Comparison of ENCODE assay signal across 19 cellular contexts in genomic region chr1:19612516-19612915, GRCh38. TPM values are rescaled to one million over a fixed set of nuclear protein-coding genes. Genes with fewer than 3 reads are reported as not detected.
DNase-seq lines count a peak whose midpoint lies in the region; ATAC-seq and TF ChIP-seq lines count a peak whose summit lies in the region.
"Had no signal": no experiment of that assay in that cellular context is flagged by ENCODE, and none has a peak within 500 bp of the region (broad histone marks: within the 10 kb centered on the region; RNA-seq: fewer than 3 reads in every experiment).

No MANE protein-coding gene starts in this region.

- no peak overlapping the region for H3K4me3 Mint-ChIP-seq in WTC11
- H3K4me3 Mint-ChIP-seq: CD8-positive, alpha-beta memory T cell; GM23338 had no signal

- ATAC-seq in WTC11 (no peak), heart right ventricle (peak in 5 of 8 donors; percentile 47 to 76 (median 63)), psoas muscle (no peak), GM18519 (IDR thresholded peaks at IDR 0.05; ENCODE audit: low FRiP score, unreplicated experiment) (no peak)
- ATAC-seq: GM23338 had no signal

- TF ChIP-seq CTCF in Peyer's patch (IDR thresholded peaks at IDR 0.05) (peak in 3 of 6 experiments; percentile 17 to 43 (median 35)), WTC11 (IDR thresholded peaks at IDR 0.05) (no peak), heart right ventricle (IDR thresholded peaks at IDR 0.05) (no peak), psoas muscle (IDR thresholded peaks at IDR 0.05) (no peak)

- POLR2A ChIA-PET in WTC11 (lab: Charles Lee) = no interaction called here

- H3K4me1 ChIP-seq in Peyer's patch = peaks cover 0 to 41% (median 7%) of the 10 kb centered on the region in 4 donors
- peaks cover 5 to 55% (median 23%) of the 10 kb centered on the region in 9 donors for H3K4me1 ChIP-seq in heart right ventricle
- H3K4me1 ChIP-seq in muscle layer of duodenum (ENCODE audit: control insufficient read depth in 1 of 2, insufficient read depth in 2 of 2, low read length in 2 of 2) = peaks cover 3 to 30% of the 10 kb centered on the region in 2 donors
- H3K4me1 ChIP-seq in psoas muscle = peaks cover under 1% of the 10 kb centered on the region
- H3K4me1 ChIP-seq: BLaER1 treated with 17β-estradiol and CSF1 and Interleukin-3, amounts not matched to agents 10 nM and 100 nM had no signal

- TF ChIP-seq POLR2A in Peyer's patch (IDR thresholded peaks at IDR 0.05) = no peak

- peak overlapping the region in 2 of 4 donors; percentile 12 to 29 for H3K4me3 ChIP-seq in Peyer's patch
- H3K4me3 ChIP-seq in heart right ventricle = no peak overlapping the region
- no peak overlapping the region for H3K4me3 ChIP-seq in muscle layer of duodenum (ENCODE audit: low read depth in 1 of 2, low read length in 2 of 2)
- no peak overlapping the region for H3K4me3 ChIP-seq in psoas muscle
- H3K4me3 ChIP-seq: BLaER1 treated with 17β-estradiol and CSF1 and Interleukin-3, amounts not matched to agents 10 nM and 100 nM; GM23338 had no signal

- intact Hi-C loops in heart right ventricle (cut with DNase I) (no loop called here), psoas muscle (cut with DNase I) (no loop called here)

- peaks cover 8% of the 10 kb centered on the region; the same call in 1 of the 2 replicates for H3K36me3 Mint-ChIP-seq in WTC11

- peak overlapping the region; percentile 68; the same call in 1 of the 2 replicates for H3K27ac Mint-ChIP-seq in WTC11
- H3K27ac Mint-ChIP-seq: GM23338 had no signal

- H3K27me3 ChIP-seq in Peyer's patch = no peaks in the 10 kb centered on the region
- H3K27me3 ChIP-seq in heart right ventricle = no peaks in the 10 kb centered on the region
- no peaks in the 10 kb centered on the region for H3K27me3 ChIP-seq in muscle layer of duodenum (ENCODE audit: low read depth, low read length)
- H3K27me3 ChIP-seq in psoas muscle (ENCODE audit: insufficient read depth in 3 of 3, low read length in 2 of 3) = no peaks in the 10 kb centered on the region
- H3K27me3 ChIP-seq: BLaER1 treated with 17β-estradiol and CSF1 and Interleukin-3, amounts not matched to agents 10 nM and 100 nM had no signal

- H3K27me3 Mint-ChIP-seq in WTC11 (ENCODE audit: low read depth) = no peaks in the 10 kb centered on the region

- H3K4me1 Mint-ChIP-seq in WTC11 = no peaks in the 10 kb centered on the region
- H3K4me1 Mint-ChIP-seq: GM23338 had no signal

- no peaks in the 10 kb centered on the region for H3K9me3 ChIP-seq in Peyer's patch
- no peaks in the 10 kb centered on the region for H3K9me3 ChIP-seq in heart right ventricle
- H3K9me3 ChIP-seq in muscle layer of duodenum (ENCODE audit: control insufficient read depth in 1 of 2, low read length in 2 of 2) = no peaks in the 10 kb centered on the region
- H3K9me3 ChIP-seq in psoas muscle = no peaks in the 10 kb centered on the region
- H3K9me3 ChIP-seq: BLaER1 treated with 17β-estradiol and CSF1 and Interleukin-3, amounts not matched to agents 10 nM and 100 nM had no signal

- H3K9me3 Mint-ChIP-seq in WTC11 = 0 out of 2 replicates have a peak, but pooled peaks cover 3% of the 10 kb centered on the region
- H3K9me3 Mint-ChIP-seq: CD8-positive, alpha-beta memory T cell; GM23338 had no signal

- CTCF ChIA-PET in WTC11 (lab: Charles Lee) = interaction anchor here (1.2 to 1.7 kb wide), 4 partner anchors 27 to 41 kb away, joined by 4 to 6 read pairs (median 5); no protein-coding TSS in a partner anchor

- 61 to 62% methylated on average over 5 of the region's 5 CpGs for WGBS in heart right ventricle, 2 donors
- 83 to 88% (median 84%) methylated on average over 5 of the region's 5 CpGs for WGBS in psoas muscle, 3 donors

- DNase-seq in Peyer's patch (peak in 2 of 3 donors; percentile 57 to 62), WTC11 (ENCODE audit: low spot score) (no peak), heart right ventricle (no peak), psoas muscle (no peak), anterior cingulate cortex (lab: John Stamatoyannopoulos, UW) (no peak), HK-2 (ENCODE audit: unreplicated experiment) (no peak)
- DNase-seq: CD8-positive, alpha-beta memory T cell; HCEC 1CT; KG1; NCI-H1105 treated with DMSO at 0.1 percent for 48 hours; NCI-H1694 treated with DMSO at 0.1 percent for 48 hours; NCI-H510A; NCI-H748 treated with DMSO at 0.1 percent for 48 hours; NK-92 treated with Interleukin-12 subunit alpha and Interleukin-12 subunit beta, amount 100 ng/mL, for 24 hours; SHP77 treated with DMSO at 0.1 percent for 48 hours had no signal

- H3K27ac ChIP-seq in Peyer's patch = peak overlapping the region in 3 of 4 donors; percentile 59 to 94 (median 83)
- H3K27ac ChIP-seq in heart right ventricle = peak overlapping the region in 3 of 10 donors; percentile 9 to 42 (median 26)
- H3K27ac ChIP-seq in muscle layer of duodenum (ENCODE audit: low read length) = peak overlapping the region; percentile 37
- no peak overlapping the region for H3K27ac ChIP-seq in psoas muscle
- H3K27ac ChIP-seq: BLaER1 treated with 17β-estradiol and CSF1 and Interleukin-3, amounts not matched to agents 10 nM and 100 nM had no signal

- H3K36me3 ChIP-seq in Peyer's patch (peaks cover 0 to 4% (median 0%) of the 10 kb centered on the region in 3 donors), heart right ventricle (peaks cover 0 to 39% (median 4%) of the 10 kb centered on the region in 9 donors), muscle layer of duodenum (ENCODE audit: control insufficient read depth in 1 of 2, insufficient read depth in 2 of 2, low read length in 2 of 2) (peaks cover 0 to 10% of the 10 kb centered on the region in 2 donors), psoas muscle (ENCODE audit: insufficient read depth in 1 of 2, low read depth in 1 of 2) (peaks cover 0 to 16% of the 10 kb centered on the region in 2 donors)

TF ChIP-seq in WTC11, 78 proteins besides CTCF, POLR2A, EP300 and RAD21 (continues in another document):
- TF ChIP-seq ATF2 (CRISPR knock-in tag; IDR thresholded peaks at IDR 0.05; ENCODE audit: borderline replicate concordance, low read depth) (no peak), ZNF121 (CRISPR knock-in tag; IDR thresholded peaks at IDR 0.05) (no peak), ZNF416 (CRISPR knock-in tag; IDR thresholded peaks at IDR 0.05) (no peak), ZNF281 (CRISPR knock-in tag; IDR thresholded peaks at IDR 0.05) (no peak), NR2C2 (CRISPR knock-in tag; IDR thresholded peaks at IDR 0.05) (no peak), TEAD4 (CRISPR knock-in tag; IDR thresholded peaks at IDR 0.05) (no peak), MXD4 (CRISPR knock-in tag; IDR thresholded peaks at IDR 0.05; ENCODE audit: borderline replicate concordance) (no peak), PREB (CRISPR knock-in tag; IDR thresholded peaks at IDR 0.05; ENCODE audit: borderline replicate concordance) (no peak), SP1 (CRISPR knock-in tag; conservative IDR thresholded peaks at IDR 0.05) (no peak), ZNF138 (CRISPR knock-in tag; conservative IDR thresholded peaks at IDR 0.05) (no peak), TP53 (CRISPR knock-in tag; IDR thresholded peaks at IDR 0.05) (no peak), SOX15 (CRISPR knock-in tag; IDR thresholded peaks at IDR 0.05) (no peak)

RNA-seq across cellular contexts. Expression of gene NBL1, which starts 31.6 kb away (rescaled TPM):
- 100 to 1,000 TPM; 187 to 348 (median 289) TPM for total RNA-seq in Peyer's patch
- 8.8 to 17.1 TPM (median 10.2 TPM) in 3 replicates for total RNA-seq in WTC11 (2021)
- total RNA-seq in heart right ventricle = 10 to 100 TPM; 18.5 to 48.7 (median 35.1) TPM
- 10 to 100 TPM; 47.9 to 48.5 TPM for polyA plus RNA-seq in heart right ventricle
- total RNA-seq in psoas muscle = 10 to 100 TPM; 11.8 to 22.8 (median 16.0) TPM
- polyA plus RNA-seq in psoas muscle = 10 to 100 TPM; 12.4 to 15.1 (median 13.0) TPM

RNA-seq across cellular contexts. Expression of gene HTR6, which starts 52.2 kb away (rescaled TPM):
- total RNA-seq in Peyer's patch (under 1 TPM in 1 of 4 donors, not detected in 3; 0.88 TPM), WTC11 (2021) (0.71 to 1.2 TPM (median 0.90 TPM) in 3 replicates), heart right ventricle (not detected), psoas muscle (not detected)
- polyA plus RNA-seq in heart right ventricle (not detected), psoas muscle (not detected)
- total RNA-seq: CD8-positive, alpha-beta memory T cell had no signal
- polyA plus RNA-seq: CD8-positive, alpha-beta memory T cell had no signal

Comparison
In these comparisons a context has a peak if more than half of its experiments do, and no peak if none do; other contexts are left out.
1. DNase-seq: peak in Peyer's patch (2 of 3); none in WTC11 (single experiment), heart right ventricle (0 of 2), psoas muscle (0 of 2), anterior cingulate cortex (0 of 58) and HK-2 (single experiment).
2. ATAC-seq: peak in heart right ventricle (5 of 8); none in WTC11 (single experiment), psoas muscle (0 of 4) and GM18519 (single experiment).